ENCODE assay signal across 23 cellular contexts in genomic region chr2:31947871-31948270, GRCh38.
"Had no signal": no experiment of that assay in that cellular context is flagged by ENCODE, and none has a peak within 500 bp of the region (broad histone marks: within the 10 kb centered on the region; RNA-seq: fewer than 3 reads in every experiment).

No MANE protein-coding gene starts in this region.

- H3K27ac Mint-ChIP-seq: nephron progenitor cell; stimulated activated naive B cell treated with anti-CD40 and anti-IgM and Interleukin-4, amounts not matched to agents 10 μg/mL and 1 μg/mL and 100 μg/mL, for 72 hours; stimulated activated naive CD8-positive, alpha-beta T cell treated with anti-CD3 and anti-CD28 coated beads, Interleukin-15, amount 100 ng/mL, for 72 hours had no signal

- H3K4me1 ChIP-seq: colonic mucosa, right lobe of liver, tibial nerve had no signal

- H3K27me3 Mint-ChIP-seq: naive thymus-derived CD4-positive, alpha-beta T cell; stimulated activated naive B cell treated with anti-CD40 and anti-IgM and Interleukin-4, amounts not matched to agents 10 μg/mL and 1 μg/mL and 100 μg/mL, for 72 hours; stimulated activated naive CD8-positive, alpha-beta T cell treated with anti-CD3 and anti-CD28 coated beads, Interleukin-15, amount 100 ng/mL, for 72 hours had no signal

- ATAC-seq: esophagus mucosa; gastrocnemius medialis; heart right ventricle; left cardiac atrium; left ventricle myocardium superior; naive thymus-derived CD4-positive, alpha-beta T cell; right lobe of liver; stimulated activated naive CD8-positive, alpha-beta T cell treated with anti-CD3 and anti-CD28 coated beads, Interleukin-15, amount 100 ng/mL, for 72 hours had no signal

- H3K4me1 Mint-ChIP-seq: nephron progenitor cell had no signal

- H3K4me3 ChIP-seq: colonic mucosa, gastrocnemius medialis, heart right ventricle, lung, psoas muscle, right lobe of liver, spleen, testis, tibial nerve had no signal

- H3K27me3 ChIP-seq: colonic mucosa, gastrocnemius medialis, heart right ventricle, right lobe of liver, spleen, testis, tibial nerve had no signal

- H3K4me3 Mint-ChIP-seq: nephron progenitor cell; stimulated activated naive B cell treated with anti-CD40 and anti-IgM and Interleukin-4, amounts not matched to agents 10 μg/mL and 1 μg/mL and 100 μg/mL, for 72 hours; stimulated activated naive CD8-positive, alpha-beta T cell treated with anti-CD3 and anti-CD28 coated beads, Interleukin-15, amount 100 ng/mL, for 72 hours had no signal

- FAIRE-seq: kidney had no signal

- DNase-seq: colonic mucosa; effector CD4-positive, alpha-beta T cell; gastrocnemius medialis; heart right ventricle; kidney; left cardiac atrium; left ventricle myocardium superior; naive thymus-derived CD4-positive, alpha-beta T cell; nephron progenitor cell; psoas muscle; retina; right lobe of liver; spleen; stimulated activated CD4-positive, alpha-beta T cell treated with anti-CD3 and anti-CD28 coated beads, Interleukin-15, amount 100 ng/mL, for 24 hours; stimulated activated CD4-positive, alpha-beta T cell treated with anti-CD3 and anti-CD28 coated beads, Interleukin-1b, Interleukin-23, amount 100 ng/mL, for 48 hours; stimulated activated CD4-positive, alpha-beta T cell treated with anti-CD3 and anti-CD28 coated beads, Interleukin-4, amount 100 ng/mL, for 24 hours; stimulated activated naive B cell treated with anti-CD40 and anti-IgM and Interleukin-4, amounts not matched to agents 10 μg/mL and 1 μg/mL and 100 μg/mL, for 72 hours; stimulated activated naive CD8-positive, alpha-beta T cell treated with anti-CD3 and anti-CD28 coated beads, Interleukin-15, amount 100 ng/mL, for 72 hours; testis had no signal

- H3K27ac ChIP-seq: colonic mucosa, gastrocnemius medialis, heart right ventricle, parathyroid adenoma, psoas muscle, right lobe of liver, spleen, testis, tibial nerve had no signal

- H3K9me3 Mint-ChIP-seq: naive thymus-derived CD4-positive, alpha-beta T cell; nephron progenitor cell; stimulated activated naive B cell treated with anti-CD40 and anti-IgM and Interleukin-4, amounts not matched to agents 10 μg/mL and 1 μg/mL and 100 μg/mL, for 72 hours; stimulated activated naive CD8-positive, alpha-beta T cell treated with anti-CD3 and anti-CD28 coated beads, Interleukin-15, amount 100 ng/mL, for 72 hours had no signal

- H3K36me3 ChIP-seq: colonic mucosa, right lobe of liver had no signal

- H2AFZ ChIP-seq: parathyroid adenoma had no signal
